Comparison of ENCODE assay signal across 1 cellular context in genomic region chr11:36455658-36456111, GRCh38.
TF ChIP-seq lines count a peak whose summit lies in the region.

No MANE protein-coding gene starts in this region.

TF ChIP-seq in H1, 55 proteins besides CTCF, POLR2A, EP300 and RAD21 (continued from another document):
- TF ChIP-seq EZH2 (IDR thresholded peaks at IDR 0.05; ENCODE audit: low read depth, low read length, severe bottlenecking) (no peak), SIX5 (IDR thresholded peaks at IDR 0.05; ENCODE audit: low read depth, low read length) (no peak), TCF12 (IDR thresholded peaks at IDR 0.05; ENCODE audit: low read depth, low read length) (no peak), HDAC6 (IDR thresholded peaks at IDR 0.05; ENCODE audit: low read depth, low read length) (no peak), CBX8 (IDR thresholded peaks at IDR 0.05; ENCODE audit: borderline replicate concordance, low read depth, low read length) (no peak), EGR1 (IDR thresholded peaks at IDR 0.05; ENCODE audit: borderline replicate concordance, low read depth, low read length) (no peak), NRF1 (IDR thresholded peaks at IDR 0.05; ENCODE audit: low read depth, low read length) (no peak), TAF1 (IDR thresholded peaks at IDR 0.05; ENCODE audit: low read depth, low read length) (no peak), MAFK (IDR thresholded peaks at IDR 0.05; ENCODE audit: low read depth, low read length) (no peak), SIRT6 (IDR thresholded peaks at IDR 0.05; ENCODE audit: low read length) (no peak)
